ENCODE assay signal across 8 cellular contexts in the genomic region with DNA sequence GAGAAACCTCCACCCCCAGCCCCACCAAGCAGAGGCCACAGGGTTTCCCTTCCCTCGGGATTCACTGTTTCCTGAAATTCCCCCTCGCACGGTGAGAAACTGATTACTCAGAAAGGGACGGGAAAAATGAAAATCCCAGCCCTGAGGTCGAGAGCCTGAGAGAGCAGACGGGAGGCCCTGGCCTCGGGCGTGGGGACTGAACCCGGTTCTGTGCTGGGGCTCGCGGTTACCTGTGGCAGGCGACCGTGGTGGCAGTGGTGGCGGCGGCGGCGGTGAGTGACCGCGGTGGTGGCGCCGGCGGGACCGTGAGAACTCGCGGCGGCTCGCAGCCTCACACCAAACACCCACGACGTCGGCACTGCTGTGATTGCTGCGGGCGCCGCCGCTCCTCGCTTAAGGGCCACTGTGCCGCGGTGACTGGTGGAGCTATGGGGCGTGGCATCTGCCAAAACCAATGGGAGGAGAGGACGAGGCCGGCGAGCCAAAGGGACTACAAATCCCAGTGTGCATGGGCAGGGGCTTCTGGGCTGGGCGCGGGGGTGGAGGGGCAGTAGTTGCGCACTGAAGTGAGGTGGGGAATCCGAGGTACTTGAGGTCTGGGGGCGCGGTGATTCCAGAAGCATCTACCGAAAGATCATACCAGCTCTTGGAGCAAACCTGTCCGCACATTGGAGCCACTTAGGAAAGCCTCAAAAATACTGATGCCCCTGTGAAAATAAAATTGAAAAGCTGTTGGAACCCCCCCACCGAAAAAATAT. TPM values are rescaled to one million over a fixed set of nuclear protein-coding genes. Genes with fewer than 3 reads are reported as not detected.
A peak's percentile ranks its signal among the peaks of the same experiment; 100 is the strongest.
DNase-seq lines count a peak whose midpoint lies in the region; ATAC-seq and TF ChIP-seq lines count a peak whose summit lies in the region.

TSS of gene LGMN (minus strand) at position 369 of the 758 bp plus-strand sequence. CDS start 15,841 bp downstream, outside the sequence.

- H3K9ac ChIP-seq in duodenal mucosa (ENCODE audit: low read depth in 1 of 2, low read length in 2 of 2) (peak within 1 kb of the TSS; percentile 86 to 96), liver (ENCODE audit: low read depth in 1 of 2, low read length in 2 of 2) (peak within 1 kb of the TSS; percentile 88 to 93)

- H3K4me1 ChIP-seq in duodenal mucosa (ENCODE audit: control insufficient read depth in 1 of 2, insufficient read depth in 2 of 2, low read length in 2 of 2) (peaks cover 9 to 10% of the 10 kb centered on the region in 2 donors), liver (ENCODE audit: control insufficient read depth in 4 of 4, insufficient read depth in 4 of 4, low read length in 3 of 4) (peaks cover 0 to 15% (median 6%) of the 10 kb centered on the region in 4 donors)

- 1% methylated on average over 50 of the region's 50 CpGs for WGBS in liver

- POLR2A ChIA-PET in activated CD8-positive, alpha-beta T cell treated with anti-CD3 and anti-CD28 coated beads for 36 hours (lab: Charles Lee) = interaction anchor here (0.8 to 1.1 kb wide), 2 partner anchors 11 to 21 kb away, joined by 3 read pairs; no protein-coding TSS in a partner anchor

- DNase-seq in A172 (ENCODE audit: low spot score) (peak; percentile 72), NCI-H446 (lab: John Stamatoyannopoulos, UW) (peak; percentile 86 to 97)
- peak; percentile 89 for DNase-seq in activated CD8-positive, alpha-beta T cell treated with anti-CD3 and anti-CD28 coated beads for 36 hours
- peak; percentile 67 to 71 for DNase-seq in stimulated activated CD4-positive, alpha-beta T cell treated with anti-CD3 and anti-CD28 coated beads, Interleukin-2, amount 100 ng/mL, for 48 hours

- CTCF ChIA-PET in activated CD8-positive, alpha-beta T cell treated with anti-CD3 and anti-CD28 coated beads for 36 hours (lab: Charles Lee) = interaction anchor here (1.2 to 1.9 kb wide), 2 partner anchors 23 to 34 kb away, joined by 3 to 9 read pairs; no protein-coding TSS in a partner anchor

- no peaks in the 10 kb centered on the region for H3K36me3 Mint-ChIP-seq in activated CD8-positive, alpha-beta T cell treated with anti-CD3 and anti-CD28 coated beads for 36 hours (ENCODE audit: low read depth)

- peaks cover 36% of the 10 kb centered on the region for H3K4me1 Mint-ChIP-seq in activated CD8-positive, alpha-beta T cell treated with anti-CD3 and anti-CD28 coated beads for 36 hours (ENCODE audit: low read depth)

- H3K27ac ChIP-seq in duodenal mucosa (ENCODE audit: low read depth, low read length) (peak within 1 kb of the TSS; percentile 81), liver (ENCODE audit: low read depth in 1 of 2, low read length in 2 of 2) (peak within 1 kb of the TSS; percentile 82 to 95)

- peaks cover 43% of the 10 kb centered on the region for H3K27me3 Mint-ChIP-seq in activated CD8-positive, alpha-beta T cell treated with anti-CD3 and anti-CD28 coated beads for 36 hours

- peak within 1 kb of the TSS; percentile 71 for H3K4me3 Mint-ChIP-seq in activated CD8-positive, alpha-beta T cell treated with anti-CD3 and anti-CD28 coated beads for 36 hours

- H3K9me3 Mint-ChIP-seq in activated CD8-positive, alpha-beta T cell treated with anti-CD3 and anti-CD28 coated beads for 36 hours = no peaks in the 10 kb centered on the region

- intact Hi-C loops in activated CD8-positive, alpha-beta T cell treated with anti-CD3 and anti-CD28 coated beads for 36 hours (cut with micrococcal nuclease) = no loop called here

- ATAC-seq in GM18858 (IDR thresholded peaks at IDR 0.05; ENCODE audit: unreplicated experiment) = peak; percentile 59
- peak; percentile 79 for ATAC-seq in HG03095 (IDR thresholded peaks at IDR 0.05; ENCODE audit: unreplicated experiment)
- peak; percentile 96 for ATAC-seq in activated CD8-positive, alpha-beta T cell treated with anti-CD3 and anti-CD28 coated beads for 36 hours

- H3K27ac Mint-ChIP-seq in activated CD8-positive, alpha-beta T cell treated with anti-CD3 and anti-CD28 coated beads for 36 hours = no peak within 1 kb of the TSS

- no peak for TF ChIP-seq CTCF in activated CD8-positive, alpha-beta T cell treated with anti-CD3 and anti-CD28 coated beads for 36 hours (IDR thresholded peaks at IDR 0.05)
- TF ChIP-seq CTCF in liver (IDR thresholded peaks at IDR 0.05; ENCODE audit: low read depth, low read length, missing input control) = no peak

- H3K27me3 ChIP-seq in duodenal mucosa (ENCODE audit: control insufficient read depth in 1 of 2, insufficient read depth in 2 of 2, low read length in 2 of 2) (no peaks in the 10 kb centered on the region), liver (ENCODE audit: control insufficient read depth in 4 of 4, insufficient read depth in 4 of 4, low read length in 3 of 4) (no peaks in the 10 kb centered on the region)

- TF ChIP-seq RAD21 in liver (IDR thresholded peaks at IDR 0.05) = peak; percentile 24 to 33

- H3K9me3 ChIP-seq in duodenal mucosa (ENCODE audit: control insufficient read depth in 1 of 2, low read length in 2 of 2) = no peaks in the 10 kb centered on the region
- H3K9me3 ChIP-seq in liver (ENCODE audit: control insufficient read depth in 4 of 4, low read length in 3 of 4) = no peaks in the 10 kb centered on the region

- H3K36me3 ChIP-seq in duodenal mucosa (ENCODE audit: control insufficient read depth in 1 of 2, insufficient read depth in 2 of 2, low read length in 2 of 2) = no peaks in the 10 kb centered on the region
- no peaks in the 10 kb centered on the region for H3K36me3 ChIP-seq in liver (ENCODE audit: control insufficient read depth in 4 of 4, insufficient read depth in 3 of 4, low read depth in 1 of 4, low read length in 3 of 4)

- peak within 1 kb of the TSS; percentile 86 to 93 for H3K4me3 ChIP-seq in duodenal mucosa (ENCODE audit: low read depth in 1 of 2, low read length in 2 of 2)
- H3K4me3 ChIP-seq in liver (ENCODE audit: low read depth in 1 of 3, low read length in 3 of 3) = peak within 1 kb of the TSS; percentile 71 to 84 (median 84)

TF ChIP-seq in liver, 16 proteins besides CTCF, POLR2A, EP300 and RAD21 (continues in another document):
- TF ChIP-seq MAX (IDR thresholded peaks at IDR 0.05) = no peak
- TF ChIP-seq, protein P1, sequence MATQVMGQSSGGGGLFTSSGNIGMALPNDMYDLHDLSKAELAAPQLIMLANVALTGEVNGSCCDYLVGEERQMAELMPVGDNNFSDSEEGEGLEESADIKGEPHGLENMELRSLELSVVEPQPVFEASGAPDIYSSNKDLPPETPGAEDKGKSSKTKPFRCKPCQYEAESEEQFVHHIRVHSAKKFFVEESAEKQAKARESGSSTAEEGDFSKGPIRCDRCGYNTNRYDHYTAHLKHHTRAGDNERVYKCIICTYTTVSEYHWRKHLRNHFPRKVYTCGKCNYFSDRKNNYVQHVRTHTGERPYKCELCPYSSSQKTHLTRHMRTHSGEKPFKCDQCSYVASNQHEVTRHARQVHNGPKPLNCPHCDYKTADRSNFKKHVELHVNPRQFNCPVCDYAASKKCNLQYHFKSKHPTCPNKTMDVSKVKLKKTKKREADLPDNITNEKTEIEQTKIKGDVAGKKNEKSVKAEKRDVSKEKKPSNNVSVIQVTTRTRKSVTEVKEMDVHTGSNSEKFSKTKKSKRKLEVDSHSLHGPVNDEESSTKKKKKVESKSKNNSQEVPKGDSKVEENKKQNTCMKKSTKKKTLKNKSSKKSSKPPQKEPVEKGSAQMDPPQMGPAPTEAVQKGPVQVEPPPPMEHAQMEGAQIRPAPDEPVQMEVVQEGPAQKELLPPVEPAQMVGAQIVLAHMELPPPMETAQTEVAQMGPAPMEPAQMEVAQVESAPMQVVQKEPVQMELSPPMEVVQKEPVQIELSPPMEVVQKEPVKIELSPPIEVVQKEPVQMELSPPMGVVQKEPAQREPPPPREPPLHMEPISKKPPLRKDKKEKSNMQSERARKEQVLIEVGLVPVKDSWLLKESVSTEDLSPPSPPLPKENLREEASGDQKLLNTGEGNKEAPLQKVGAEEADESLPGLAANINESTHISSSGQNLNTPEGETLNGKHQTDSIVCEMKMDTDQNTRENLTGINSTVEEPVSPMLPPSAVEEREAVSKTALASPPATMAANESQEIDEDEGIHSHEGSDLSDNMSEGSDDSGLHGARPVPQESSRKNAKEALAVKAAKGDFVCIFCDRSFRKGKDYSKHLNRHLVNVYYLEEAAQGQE (IDR thresholded peaks at IDR 0.05) = peak; percentile 95
- TF ChIP-seq, protein P2, sequence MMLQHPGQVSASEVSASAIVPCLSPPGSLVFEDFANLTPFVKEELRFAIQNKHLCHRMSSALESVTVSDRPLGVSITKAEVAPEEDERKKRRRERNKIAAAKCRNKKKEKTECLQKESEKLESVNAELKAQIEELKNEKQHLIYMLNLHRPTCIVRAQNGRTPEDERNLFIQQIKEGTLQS (IDR thresholded peaks at IDR 0.05) = no peak
- peak; percentile 74 for TF ChIP-seq SP1 (IDR thresholded peaks at IDR 0.05)
- no peak for TF ChIP-seq FOXA2 (IDR thresholded peaks at IDR 0.05)
- no peak for TF ChIP-seq JUND (IDR thresholded peaks at IDR 0.05)
- TF ChIP-seq TAF1 (conservative IDR thresholded peaks at IDR 0.05) = peak; percentile 98
- TF ChIP-seq RXRA (IDR thresholded peaks at IDR 0.05) = peak; percentile 9 to 17
- TF ChIP-seq EGR1 (IDR thresholded peaks at IDR 0.05; ENCODE audit: low read depth in 2 of 2) = peak; percentile 72 to 82
- peak in 1 of 2 donors; percentile 17 for TF ChIP-seq HNF4A (conservative IDR thresholded peaks at IDR 0.05)
- peak; percentile 71 for TF ChIP-seq YY1 (IDR thresholded peaks at IDR 0.05)
- peak; percentile 36 for TF ChIP-seq FOXA1 (IDR thresholded peaks at IDR 0.05)
- no peak for TF ChIP-seq GABPA (IDR thresholded peaks at IDR 0.05 in 1 of 2, conservative IDR thresholded peaks at IDR 0.05 in 1 of 2)

RNA-seq across cellular contexts. Expression of gene LGMN, which starts in this region (rescaled TPM):
- total RNA-seq in A172 (2014; rRNA removed; shearing (Covaris generic)) = 13.0 and 21.3 TPM in 2 replicates
- 1 to 10 TPM; 2.1 to 2.3 TPM for total RNA-seq in activated CD8-positive, alpha-beta T cell treated with anti-CD3 and anti-CD28 coated beads for 36 hours
- 100 to 1,000 TPM in 1 of 2 donors, 10 to 100 TPM in 1; 60.2 to 192 TPM for total RNA-seq in liver
- polyA plus RNA-seq in liver = 10 to 100 TPM; 56.2 to 64.6 TPM

Comparison
In these comparisons a context has a peak if more than half of its experiments do, and no peak if none do; other contexts are left out.
1. Peak in every context shown above with its lines: DNase-seq, ATAC-seq, H3K4me3 ChIP-seq and H3K27ac ChIP-seq.